ENCODE assay signal across 20 cellular contexts in the genomic region with DNA sequence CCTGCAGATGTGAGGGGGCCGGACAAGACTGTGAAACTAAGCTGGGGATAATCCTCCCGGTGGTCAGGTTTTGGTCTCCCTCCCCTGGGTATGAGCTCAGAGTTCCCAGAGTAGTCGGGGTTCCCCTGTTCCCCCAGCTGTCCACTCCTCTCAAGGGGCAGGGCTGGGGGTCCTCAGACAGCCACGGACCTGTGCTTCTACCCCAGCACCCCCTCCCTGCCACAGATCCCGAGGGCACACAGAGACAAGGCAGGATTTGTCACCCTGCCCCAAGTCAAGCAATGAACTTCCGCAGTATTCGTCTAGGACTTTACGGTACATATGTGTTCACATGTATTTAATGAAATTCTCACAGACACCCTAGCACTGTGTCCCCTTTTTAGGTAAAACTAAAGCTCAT. TPM values are rescaled to one million over a fixed set of nuclear protein-coding genes. Genes with fewer than 3 reads are reported as not detected.
DNase-seq lines count a peak whose midpoint lies in the region; ATAC-seq and FAIRE-seq lines count a peak whose summit lies in the region.
"Had no signal": no experiment of that assay in that cellular context is flagged by ENCODE, and none has a peak within 500 bp of the region (broad histone marks: within the 10 kb centered on the region; RNA-seq: fewer than 3 reads in every experiment).

No MANE protein-coding gene starts in this region.

- intact Hi-C loops in left ventricle myocardium superior (cut with micrococcal nuclease) (no loop called here), left cardiac atrium (cut with DNase I) (no loop called here)

- peaks cover 94 to 100% of the 10 kb centered on the region in 2 experiments for H3K36me3 ChIP-seq in mesenchymal stem cell (ENCODE audit: control insufficient read depth in 1 of 2, insufficient read depth in 2 of 2, low read depth in 1 of 2, low read length in 2 of 2)

- CTCF ChIA-PET in T-cell (lab: Charles Lee), result interaction anchor here (0.5 to 2.5 kb wide), 5 partner anchors 18 to 188 kb away, joined by 3 to 6 read pairs (median 5); no protein-coding TSS in a partner anchor

- no peak overlapping the region for H2BK15ac ChIP-seq in mesenchymal stem cell (ENCODE audit: low read depth, poor library complexity, severe bottlenecking)

- WGBS in mesenchymal stem cell, result 93% methylated on average over 8 of the region's 8 CpGs

- H4K8ac ChIP-seq in mesenchymal stem cell (ENCODE audit: low read length), result no peak overlapping the region

- H3K27me3 ChIP-seq in mesenchymal stem cell (ENCODE audit: control insufficient read depth in 1 of 2, insufficient read depth in 1 of 2, low read length in 2 of 2), result no peaks in the 10 kb centered on the region
- H3K27me3 ChIP-seq: suprapubic skin had no signal

- H3K4me2 ChIP-seq in mesenchymal stem cell (ENCODE audit: low read length, poor library complexity, severe bottlenecking), result no peak overlapping the region

- H3K4ac ChIP-seq in mesenchymal stem cell (ENCODE audit: low read depth in 1 of 2, low read length in 2 of 2), result no peak overlapping the region

- no peak overlapping the region for H3K18ac ChIP-seq in mesenchymal stem cell (ENCODE audit: low read depth in 1 of 2, low read length in 2 of 2)

- POLR2A ChIA-PET in T-cell (lab: Charles Lee), result no interaction called here

- no peak overlapping the region for H3K14ac ChIP-seq in mesenchymal stem cell (ENCODE audit: low read length in 2 of 2)

- no peak overlapping the region for H2BK120ac ChIP-seq in mesenchymal stem cell (ENCODE audit: low read depth, low read length)

- H3K9me3 Mint-ChIP-seq in T-cell, result no peaks in the 10 kb centered on the region
- H3K9me3 Mint-ChIP-seq: activated CD4-positive, alpha-beta T cell treated with anti-CD3 and anti-CD28 coated beads, Interleukin-2, amount 10 ng/mL, durations not matched to agents 7 days and 5 days; natural killer cell had no signal

- H3K4me3 ChIP-seq in mesenchymal stem cell (ENCODE audit: insufficient read depth in 1 of 2, low read depth in 1 of 2, low read length in 2 of 2), result no peak overlapping the region
- H3K4me3 ChIP-seq: GM23248, suprapubic skin had no signal

- peak overlapping the region; percentile 39 to 48 for H3K27ac Mint-ChIP-seq in T-cell
- H3K27ac Mint-ChIP-seq: natural killer cell had no signal

- peak; percentile 63 for FAIRE-seq in urothelium cell line (lab: Jason Lieb, UNC)
- FAIRE-seq: endometrium had no signal

- peaks cover 20% of the 10 kb centered on the region for H3K79me1 ChIP-seq in mesenchymal stem cell (replicated peaks; ENCODE audit: low read length, poor library complexity, severe bottlenecking)

- H4K91ac ChIP-seq in mesenchymal stem cell (ENCODE audit: low read length), result no peak overlapping the region

- ATAC-seq in left ventricle myocardium superior, result no peak
- ATAC-seq in left cardiac atrium, result no peak
- no peak for ATAC-seq in T-cell (replicated peaks in 1 of 4)
- ATAC-seq: natural killer cell, SK-N-SH treated with all-trans-retinoic acid at 6 μM for 48 hours had no signal

- no peaks in the 10 kb centered on the region for H3K27me3 Mint-ChIP-seq in T-cell
- H3K27me3 Mint-ChIP-seq: activated CD4-positive, alpha-beta T cell treated with anti-CD3 and anti-CD28 coated beads, Interleukin-2, amount 10 ng/mL, durations not matched to agents 7 days and 5 days had no signal

- H3K4me3 Mint-ChIP-seq in T-cell, result no peak overlapping the region
- H3K4me3 Mint-ChIP-seq: activated CD4-positive, alpha-beta T cell treated with anti-CD3 and anti-CD28 coated beads, Interleukin-2, amount 10 ng/mL, durations not matched to agents 7 days and 5 days; natural killer cell had no signal

- no peak overlapping the region for H2AK5ac ChIP-seq in mesenchymal stem cell (ENCODE audit: low read length, severe bottlenecking)

- H3K4me1 ChIP-seq in mesenchymal stem cell (ENCODE audit: control insufficient read depth, insufficient read depth, low read depth, low read length), result peaks cover 34% of the 10 kb centered on the region
- H3K4me1 ChIP-seq: suprapubic skin had no signal

- H3K36me3 Mint-ChIP-seq in T-cell, result peaks cover 62% of the 10 kb centered on the region

- H3K9me3 ChIP-seq in mesenchymal stem cell (ENCODE audit: control insufficient read depth, low read length), result no peaks in the 10 kb centered on the region
- H3K9me3 ChIP-seq: suprapubic skin had no signal

- H3K4me1 Mint-ChIP-seq in T-cell, result peaks cover 23 to 25% (median 25%) of the 10 kb centered on the region in 3 donors

- peak overlapping the region; percentile 71 for H3K27ac ChIP-seq in mesenchymal stem cell (ENCODE audit: low read length, poor library complexity, severe bottlenecking)
- H3K27ac ChIP-seq: GM23248, HL-60, suprapubic skin had no signal

- H2BK12ac ChIP-seq in mesenchymal stem cell (ENCODE audit: low read length in 2 of 2), result no peak overlapping the region

- DNase-seq in left ventricle myocardium superior, result peak; percentile 17
- no peak for DNase-seq in left cardiac atrium
- no peak for DNase-seq in T-cell
- DNase-seq in mesenchymal stem cell, result no peak
- DNase-seq in urothelium cell line (ENCODE audit: low spot score), result no peak
- DNase-seq in NCI-H2196 treated with DMSO at 0.1 percent for 48 hours (lab: John Stamatoyannopoulos, UW; ENCODE audit: unreplicated experiment), result no peak
- no peak for DNase-seq in DMS 273 (lab: John Stamatoyannopoulos, UW; ENCODE audit: unreplicated experiment)
- no peak for DNase-seq in retina
- DNase-seq: activated CD4-positive, alpha-beta T cell treated with anti-CD3 and anti-CD28 coated beads, Interleukin-2, amount 10 ng/mL, durations not matched to agents 7 days and 5 days; GM23248; natural killer cell; NCI-H1436 treated with DMSO at 0.1 percent for 48 hours; NCI-H2107; NCI-H510A; OCI-M1; T-helper 9 cell had no signal

- no peak overlapping the region for H3K23ac ChIP-seq in mesenchymal stem cell (ENCODE audit: low read length in 2 of 2)

- H3K9ac ChIP-seq in mesenchymal stem cell (ENCODE audit: low read length), result no peak overlapping the region
- H3K9ac ChIP-seq: GM23248 had no signal

- H2BK5ac ChIP-seq in mesenchymal stem cell (ENCODE audit: low read depth, low read length, poor library complexity, severe bottlenecking), result no peak overlapping the region

- no peak overlapping the region for H2AFZ ChIP-seq in mesenchymal stem cell (ENCODE audit: low read depth, low read length)
- H2AFZ ChIP-seq: GM23248 had no signal

RNA-seq across cellular contexts. Expression of gene APOL1, which starts 45.2 kb away (rescaled TPM):
- total RNA-seq in left ventricle myocardium superior (17.6 TPM), left cardiac atrium (10 to 100 TPM; 26.5 to 40.7 TPM), T-cell (10 to 100 TPM; 15.7 to 29.5 (median 19.8) TPM)
- polyA plus RNA-seq in mesenchymal stem cell (2013, experiment 1 of 2), result 19.4 TPM
- polyA plus RNA-seq in mesenchymal stem cell (2013, experiment 2 of 2), result 18.7 TPM

RNA-seq across cellular contexts. Expression of gene APOL2, which starts 58.8 kb away (rescaled TPM):
- total RNA-seq in left ventricle myocardium superior (56.7 TPM), left cardiac atrium (10 to 100 TPM; 43.8 to 43.9 TPM), T-cell (10 to 100 TPM; 38.3 to 80.7 (median 70.6) TPM)
- polyA plus RNA-seq in mesenchymal stem cell (2013, experiment 1 of 2), result 28.5 TPM
- 29.7 TPM for polyA plus RNA-seq in mesenchymal stem cell (2013, experiment 2 of 2)
